1 cellular context compared by ENCODE assay signal in the genomic region with DNA sequence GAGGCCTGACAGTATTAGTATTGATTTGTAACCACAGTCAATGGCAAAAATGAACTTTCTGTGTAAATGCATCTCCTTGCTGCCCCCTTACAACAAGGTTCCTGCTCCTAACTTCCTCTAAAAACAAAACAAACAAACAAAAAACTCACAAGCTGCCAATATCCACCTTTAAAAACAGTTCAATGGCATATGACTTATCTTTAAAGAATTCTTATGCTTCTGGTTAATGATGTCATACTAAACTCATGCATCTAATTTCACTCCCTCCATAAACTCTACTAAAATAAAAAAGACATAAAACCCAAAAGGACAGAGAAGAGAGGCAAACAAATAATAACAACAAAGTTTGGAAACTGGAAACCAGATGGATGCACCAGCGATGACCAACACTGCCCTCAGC.
A peak's percentile ranks its signal among the peaks of the same experiment; 100 is the strongest.
TF ChIP-seq lines count a peak whose summit lies in the region.

No MANE protein-coding gene starts in this region.

TF ChIP-seq in HepG2, 621 proteins besides CTCF, POLR2A, EP300 and RAD21:
- no peak for TF ChIP-seq ETV6 (CRISPR knock-in tag; conservative IDR thresholded peaks at IDR 0.05)
- TF ChIP-seq ATF7 (IDR thresholded peaks at IDR 0.05): peak; percentile 89
- no peak for TF ChIP-seq ATF7 (CRISPR knock-in tag; IDR thresholded peaks at IDR 0.05)
TF ChIP-seq in HepG2: peak in this region for 1.
